ENCODE assay signal across 14 cellular contexts in genomic region chr2:8469709-8470493, GRCh38.
DNase-seq lines count a peak whose midpoint lies in the region; ATAC-seq, FAIRE-seq and TF ChIP-seq lines count a peak whose summit lies in the region.
"Had no signal": no experiment of that assay in that cellular context is flagged by ENCODE, and none has a peak within 500 bp of the region (broad histone marks: within the 10 kb centered on the region; RNA-seq: fewer than 3 reads in every experiment).

No MANE protein-coding gene starts in this region.

- peak; percentile 48 to 57; a peak in 2 of 4 replicates for TF ChIP-seq EP300 in GM12878 (IDR thresholded peaks at IDR 0.05; ENCODE audit: borderline replicate concordance in 1 of 2, control insufficient read depth in 1 of 2, low read depth in 2 of 2, low read length in 2 of 2)

- ATAC-seq in GM19397 (IDR thresholded peaks at IDR 0.05; ENCODE audit: unreplicated experiment) (peak; percentile 70), HG03354 (IDR thresholded peaks at IDR 0.05; ENCODE audit: poor library complexity, severe bottlenecking, unreplicated experiment) (peak; percentile 79), GM12878 (peak; percentile 85)

- H3K27ac ChIP-seq in CD8-positive, alpha-beta memory T cell (ENCODE audit: low read depth, low read length) = no peak overlapping the region
- H3K27ac ChIP-seq in GM12878 (ENCODE audit: control insufficient read depth, insufficient read depth) = no peak overlapping the region
- H3K27ac ChIP-seq: uterus had no signal

- no peaks in the 10 kb centered on the region for H3K79me2 ChIP-seq in GM12878 (ENCODE audit: control insufficient read depth, insufficient read depth, low read length)

- SMC1A ChIA-PET in GM12878 (lab: Charles Lee; ENCODE audit: uncharacterized antibody, unreplicated experiment) = interaction anchor here (0.8 to 9.8 kb wide), 9 partner anchors 8 to 291 kb away, joined by 3 to 145 read pairs (median 4); no protein-coding TSS in a partner anchor

- peak overlapping the region in 6 of 8 donors; percentile 43 to 94 (median 84) for H3K27ac Mint-ChIP-seq in CD8-positive, alpha-beta memory T cell
- no peak overlapping the region for H3K27ac Mint-ChIP-seq in type B pancreatic cell
- H3K27ac Mint-ChIP-seq: activated B cell treated with CpG ODN at 0.5 μM for 24 hours; CD4-positive, alpha-beta T cell had no signal

- H3K4me3 Mint-ChIP-seq in CD8-positive, alpha-beta memory T cell = peak overlapping the region in 4 of 7 donors; percentile 12 to 51 (median 40)
- no peak overlapping the region for H3K4me3 Mint-ChIP-seq in type B pancreatic cell
- H3K4me3 Mint-ChIP-seq: activated B cell treated with CpG ODN at 0.5 μM for 24 hours; CD4-positive, alpha-beta T cell had no signal

- H3K9me3 Mint-ChIP-seq in CD8-positive, alpha-beta memory T cell = no peaks in the 10 kb centered on the region
- H3K9me3 Mint-ChIP-seq in type B pancreatic cell = peaks cover 4% of the 10 kb centered on the region
- H3K9me3 Mint-ChIP-seq: CD4-positive, alpha-beta T cell had no signal

- peaks cover 28% of the 10 kb centered on the region for H3K4me1 ChIP-seq in CD8-positive, alpha-beta memory T cell (ENCODE audit: insufficient read depth, low read length)
- H3K4me1 ChIP-seq in GM12878 (ENCODE audit: control insufficient read depth, insufficient read depth, low read length) = peaks cover 32% of the 10 kb centered on the region
- H3K4me1 ChIP-seq: uterus had no signal

- H4K20me1 ChIP-seq in GM12878 (ENCODE audit: control insufficient read depth, insufficient read depth) = no peaks in the 10 kb centered on the region

- H3K4me1 Mint-ChIP-seq in CD8-positive, alpha-beta memory T cell = peaks cover 57 to 67% (median 61%) of the 10 kb centered on the region in 3 donors
- peaks cover 7% of the 10 kb centered on the region for H3K4me1 Mint-ChIP-seq in type B pancreatic cell (ENCODE audit: unreplicated experiment)

- POLR2A ChIA-PET in CD8-positive, alpha-beta memory T cell (lab: Charles Lee) = no interaction called here
- POLR2A ChIA-PET in GM12878 (lab: Charles Lee) = interaction anchor here (0.8 to 2.7 kb wide), 5 partner anchors 8 to 50 kb away, joined by 3 to 9 read pairs (median 5); no protein-coding TSS in a partner anchor

- H3K4me2 ChIP-seq in GM12878 (ENCODE audit: control insufficient read depth, insufficient read depth) = no peak overlapping the region

- no peak for TF ChIP-seq CTCF in GM12878 (IDR thresholded peaks at IDR 0.05 in 2 of 3, conservative IDR thresholded peaks at IDR 0.05 in 1 of 3; ENCODE audit: control insufficient read depth in 2 of 3, extremely low read depth in 1 of 3, insufficient read depth in 1 of 3, low read depth in 3 of 3, low read length in 3 of 3)
- no peak for TF ChIP-seq CTCF in type B pancreatic cell (conservative IDR thresholded peaks at IDR 0.05)

- in situ Hi-C loops in GM12878 (cut with MboI) = no loop called here

- 79% methylated on average over 11 of the region's 11 CpGs for WGBS in GM12878 (ENCODE audit: insufficient coverage, insufficient replicate concordance, low lambda C conversion rate, missing lambda C conversion rate)

- H3K4me3 ChIP-seq in CD8-positive, alpha-beta memory T cell (ENCODE audit: low read length) = no peak overlapping the region
- H3K4me3 ChIP-seq in GM12878 (no peak overlapping the region), H7 (ENCODE audit: insufficient read depth, low read depth, low read length) (no peak overlapping the region)
- H3K4me3 ChIP-seq: MG63, uterus had no signal

- no peaks in the 10 kb centered on the region for H3K9me3 ChIP-seq in CD8-positive, alpha-beta memory T cell (ENCODE audit: low read length)
- H3K9me3 ChIP-seq in GM12878 (replicated peaks; ENCODE audit: control insufficient read depth, insufficient read depth, low read length) = peaks cover 3% of the 10 kb centered on the region; the same call in 1 of the 3 replicates
- H3K9me3 ChIP-seq: MG63, uterus had no signal

- TF ChIP-seq RAD21 in GM12878 (IDR thresholded peaks at IDR 0.05; ENCODE audit: insufficient read depth, low read depth, low read length) = no peak

- H3K27me3 ChIP-seq in CD8-positive, alpha-beta memory T cell (ENCODE audit: insufficient read depth, low read length, poor library complexity, severe bottlenecking) = no peaks in the 10 kb centered on the region
- H3K27me3 ChIP-seq in GM12878 (replicated peaks in 1 of 2; ENCODE audit: control insufficient read depth in 2 of 2, insufficient read depth in 2 of 2, low read length in 1 of 2) (no peaks in the 10 kb centered on the region), H7 (ENCODE audit: control insufficient read depth, insufficient read depth, low read length) (no peaks in the 10 kb centered on the region)
- H3K27me3 ChIP-seq: MG63, uterus had no signal

- DNase-seq in CD8-positive, alpha-beta memory T cell = no peak
- DNase-seq in GM12878 (ENCODE audit: low read depth, low spot score) (no peak), H7 (no peak), type B pancreatic cell (ENCODE audit: extremely low spot score, unreplicated experiment) (no peak), iPS-NIHi7 (ENCODE audit: extremely low spot score) (no peak)
- DNase-seq in stimulated activated CD4-positive, alpha-beta T cell treated with anti-CD3 and anti-CD28 coated beads, Interleukin-12 subunit alpha, Interleukin-12 subunit beta, amount 100 ng/mL, for 4 hours = no peak
- DNase-seq: activated B cell treated with CpG ODN at 0.5 μM for 24 hours; activated effector memory CD4-positive, alpha-beta T cell treated with Interleukin-2 at 50 U/mL for 16 hours; CD4-positive, alpha-beta T cell; MG63; NCI-H510A; uterus had no signal

- H2AFZ ChIP-seq in GM12878 (ENCODE audit: control insufficient read depth, low read depth, low read length) = no peak overlapping the region

- H3K36me3 ChIP-seq in CD8-positive, alpha-beta memory T cell (ENCODE audit: insufficient read depth, low read length) = no peaks in the 10 kb centered on the region
- H3K36me3 ChIP-seq in GM12878 (ENCODE audit: control insufficient read depth in 2 of 2, insufficient read depth in 2 of 2, low read length in 1 of 2) (no peaks in the 10 kb centered on the region; a peak in 1 of 4 replicates), H7 (replicated peaks; ENCODE audit: control insufficient read depth, insufficient read depth, low read length) (no peaks in the 10 kb centered on the region)
- H3K36me3 ChIP-seq: MG63, uterus had no signal

- RAD21 ChIA-PET in GM12878 (lab: Charles Lee; ENCODE audit: unreplicated experiment) = interaction anchor here (1.1 to 6.7 kb wide), 6 partner anchors 11 to 211 kb away, joined by 3 to 33 read pairs (median 4); partner anchors contain the start of gene ID2

- CTCF ChIA-PET in CD8-positive, alpha-beta memory T cell (lab: Charles Lee) = interaction anchor here (1.1 kb wide), 1 partner anchor 8 kb away, joined by 4 read pairs; no protein-coding TSS in a partner anchor
- CTCF ChIA-PET in GM12878 (lab: Yijun Ruan, JAX) = interaction anchor here (0.5 to 0.9 kb wide), 4 partner anchors 45 to 75 kb away, joined by 3 to 5 read pairs (median 4); no protein-coding TSS in a partner anchor

- TF ChIP-seq POLR2A in GM12878 (IDR thresholded peaks at IDR 0.05; ENCODE audit: low read depth, low read length) = no peak

- H3K36me3 Mint-ChIP-seq in CD8-positive, alpha-beta memory T cell = peaks cover 0 to 5% (median 2%) of the 10 kb centered on the region in 3 donors
- H3K36me3 Mint-ChIP-seq in type B pancreatic cell = no peaks in the 10 kb centered on the region

- BruUV-seq in GM12878 (replicated peaks; lab: Mats Ljungman, UMichigan) = no TSS peak

- H3K9ac ChIP-seq in GM12878 (ENCODE audit: control insufficient read depth, insufficient read depth, low read length) = no peak overlapping the region

- intact Hi-C loops in GM12878 (cut with micrococcal nuclease; ENCODE audit: unreplicated experiment) = loop anchor here (2.0 kb wide), 2 partner anchors 17 to 49 kb away; no protein-coding TSS in a partner anchor

- peaks cover 0 to 2% of the 10 kb centered on the region in 2 donors for H3K27me3 Mint-ChIP-seq in CD8-positive, alpha-beta memory T cell
- H3K27me3 Mint-ChIP-seq in type B pancreatic cell = no peaks in the 10 kb centered on the region
- H3K27me3 Mint-ChIP-seq: CD4-positive, alpha-beta T cell had no signal

- FAIRE-seq in GM12878 (lab: Jason Lieb, UNC) = no peak

TF ChIP-seq in GM12878, 131 proteins besides CTCF, POLR2A, EP300 and RAD21 (continues in another document):
- no peak for TF ChIP-seq MYB (IDR thresholded peaks at IDR 0.05; ENCODE audit: borderline replicate concordance, low read depth, low read length)
- no peak for TF ChIP-seq PAX5 (IDR thresholded peaks at IDR 0.05; ENCODE audit: borderline replicate concordance, low read depth, low read length)
- TF ChIP-seq IKZF2 (IDR thresholded peaks at IDR 0.05) = peak in 1 of 2 experiments; percentile 54; a peak in 2 of 4 replicates
- TF ChIP-seq GATAD2B (conservative IDR thresholded peaks at IDR 0.05; ENCODE audit: low read depth) = peak; percentile 72
- TF ChIP-seq MXI1 (IDR thresholded peaks at IDR 0.05; ENCODE audit: low read depth, low read length) = no peak
- TF ChIP-seq CBX3 (IDR thresholded peaks at IDR 0.05; ENCODE audit: borderline replicate concordance, low read depth) = no peak
- no peak for TF ChIP-seq JUND (IDR thresholded peaks at IDR 0.05; ENCODE audit: low read depth, low read length)
- TF ChIP-seq E2F8 (IDR thresholded peaks at IDR 0.05; ENCODE audit: low read depth, partially characterized antibody) = no peak
- peak; percentile 84 for TF ChIP-seq ZNF24 (IDR thresholded peaks at IDR 0.05)
- peak; percentile 62; the same call in 1 of the 2 replicates for TF ChIP-seq DPF2 (IDR thresholded peaks at IDR 0.05)
